Comparison of ENCODE assay signal across 1 cellular context in genomic region chr1:94259635-94260289, GRCh38.
TF ChIP-seq lines count a peak whose summit lies in the region.

No MANE protein-coding gene starts in this region.

TF ChIP-seq in endothelial cell of umbilical vein, 7 proteins besides CTCF, POLR2A, EP300 and RAD21 (continued from another document):
- TF ChIP-seq, protein P1, sequence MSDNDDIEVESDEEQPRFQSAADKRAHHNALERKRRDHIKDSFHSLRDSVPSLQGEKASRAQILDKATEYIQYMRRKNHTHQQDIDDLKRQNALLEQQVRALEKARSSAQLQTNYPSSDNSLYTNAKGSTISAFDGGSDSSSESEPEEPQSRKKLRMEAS (IDR thresholded peaks at IDR 0.05; ENCODE audit: insufficient read depth, insufficient read length), result no peak
- TF ChIP-seq POLR2AphosphoS5 (IDR thresholded peaks at IDR 0.05; ENCODE audit: insufficient read depth, low read depth, low read length), result peak; percentile 57
- no peak for TF ChIP-seq MYC (IDR thresholded peaks at IDR 0.05; ENCODE audit: low read depth, low read length)
